ENCODE assay signal across 8 cellular contexts in genomic region chr20:50191566-50192363, GRCh38. TPM values are rescaled to one million over a fixed set of nuclear protein-coding genes. Genes with fewer than 3 reads are reported as not detected.
DNase-seq lines count a peak whose midpoint lies in the region; ATAC-seq and TF ChIP-seq lines count a peak whose summit lies in the region.

No MANE protein-coding gene starts in this region.

- TF ChIP-seq CTCF in prostate gland (IDR thresholded peaks at IDR 0.05): peak in 2 of 4 experiments; percentile 51 to 53

- intact Hi-C loops in Right ventricle myocardium inferior (cut with DNase I): loop anchor here (2.0 kb wide), 2 partner anchors 87 to 207 kb away; no protein-coding TSS in a partner anchor
- intact Hi-C loops in prostate gland (cut with DNase I): loop anchor here (2.0 to 5.0 kb wide), 6 partner anchors 96 to 551 kb away; no protein-coding TSS in a partner anchor

- H3K9me3 ChIP-seq in prostate gland: no peaks in the 10 kb centered on the region

- H3K27ac ChIP-seq in prostate gland: peak overlapping the region; percentile 99

- peak; percentile 35 for TF ChIP-seq POLR2A in GM15510 (IDR thresholded peaks at IDR 0.05; ENCODE audit: borderline replicate concordance, extremely low read depth, insufficient read length)
- TF ChIP-seq POLR2A in prostate gland (IDR thresholded peaks at IDR 0.05): no peak

- H3K36me3 ChIP-seq in prostate gland: no peaks in the 10 kb centered on the region

- DNase-seq in 8988T (peak; percentile 74), RPMI7951 (ENCODE audit: low read depth) (peak; percentile 65), Right ventricle myocardium inferior (ENCODE audit: missing footprints) (no peak), prostate gland (ENCODE audit: low spot score) (peak; percentile 36)
- peak; percentile 41 for DNase-seq in activated gamma-delta T cell treated with anti-CD3 and anti-CD28 coated beads, Interleukin-2, amount 50 U/mL, for 16 hours (ENCODE audit: low read depth)

- ATAC-seq in HG03354 (IDR thresholded peaks at IDR 0.05; ENCODE audit: poor library complexity, severe bottlenecking, unreplicated experiment): peak; percentile 45
- ATAC-seq in Right ventricle myocardium inferior: peak; percentile 0
- no peak for ATAC-seq in HG02588 (IDR thresholded peaks at IDR 0.05; ENCODE audit: unreplicated experiment)

- H3K27me3 ChIP-seq in prostate gland (replicated peaks; ENCODE audit: insufficient read depth): no peaks in the 10 kb centered on the region

- WGBS in prostate gland: under 1% methylated on average over 88 of the region's 93 CpGs

- no peaks in the 10 kb centered on the region for H3K4me1 ChIP-seq in prostate gland (replicated peaks)

- peak overlapping the region; percentile 83 to 92 for H3K4me3 ChIP-seq in prostate gland

RNA-seq across cellular contexts. Expression of gene CEBPB, which starts 1.1 kb away (rescaled TPM):
- 27.9 and 36.7 TPM in 2 replicates for total RNA-seq in RPMI7951 (2014; rRNA removed; shearing (Covaris generic))
- total RNA-seq in Right ventricle myocardium inferior (62.4 TPM), prostate gland (10 to 100 TPM; 72.8 to 77.2 TPM)

RNA-seq across cellular contexts. Expression of gene PEDS1, which starts 38.2 kb away (rescaled TPM):
- total RNA-seq in RPMI7951 (2014; rRNA removed; shearing (Covaris generic)): 54.2 and 56.1 TPM in 2 replicates
- 31.2 TPM for total RNA-seq in Right ventricle myocardium inferior
- 10 to 100 TPM; 34.5 to 54.8 TPM for total RNA-seq in prostate gland
